ENCODE assay signal across 26 cellular contexts in genomic region chr15:42665827-42666226, GRCh38.
"Had no signal": no experiment of that assay in that cellular context is flagged by ENCODE, and none has a peak within 500 bp of the region (broad histone marks: within the 10 kb centered on the region; RNA-seq: fewer than 3 reads in every experiment).

No MANE protein-coding gene starts in this region.

- H3K4me1 Mint-ChIP-seq: activated CD4-positive, alpha-beta memory T cell treated with anti-CD3 and anti-CD28 coated beads, Interleukin-2, amount 10 ng/mL, durations not matched to agents 7 days and 5 days; activated CD4-positive, alpha-beta T cell treated with anti-CD3 and anti-CD28 coated beads, Interleukin-2, amount 10 ng/mL, durations not matched to agents 7 days and 5 days; activated naive CD4-positive, alpha-beta T cell treated with anti-CD3 and anti-CD28 coated beads, Interleukin-2, amount 10 ng/mL, durations not matched to agents 7 days and 5 days; activated naive CD8-positive, alpha-beta T cell treated with anti-CD3 and anti-CD28 coated beads, Interleukin-2, amount 10 ng/mL, durations not matched to agents 7 days and 5 days had no signal

- H3K36me3 ChIP-seq: breast epithelium, cardiac muscle cell, colonic mucosa had no signal

- H3K36me3 Mint-ChIP-seq: activated naive CD4-positive, alpha-beta T cell treated with anti-CD3 and anti-CD28 coated beads, Interleukin-2, amount 50 U/mL, for 72 hours had no signal

- H3K4me1 ChIP-seq: ascending aorta, breast epithelium, colonic mucosa had no signal

- H3K27ac ChIP-seq: ascending aorta, breast epithelium, cardiac muscle cell, colonic mucosa had no signal

- H3K4me3 Mint-ChIP-seq: activated CD4-positive, alpha-beta memory T cell treated with anti-CD3 and anti-CD28 coated beads, Interleukin-2, amount 10 ng/mL, durations not matched to agents 7 days and 5 days; activated CD4-positive, alpha-beta T cell treated with anti-CD3 and anti-CD28 coated beads, Interleukin-2, amount 10 ng/mL, durations not matched to agents 7 days and 5 days; activated naive CD4-positive, alpha-beta T cell treated with anti-CD3 and anti-CD28 coated beads, Interleukin-2, amount 10 ng/mL, durations not matched to agents 7 days and 5 days; activated naive CD8-positive, alpha-beta T cell treated with anti-CD3 and anti-CD28 coated beads, Interleukin-2, amount 10 ng/mL, durations not matched to agents 7 days and 5 days; activated T-cell treated with anti-CD3 and anti-CD28 coated beads, Interleukin-2, amount 50 U/mL, for 24 hours; activated T-cell treated with anti-CD3 and anti-CD28 coated beads, Interleukin-2, amount 50 U/mL, for 72 hours; brain had no signal

- ATAC-seq: activated naive CD4-positive, alpha-beta T cell treated with anti-CD3 and anti-CD28 coated beads, Interleukin-2, amount 50 U/mL, for 72 hours; activated T-cell treated with anti-CD3 and anti-CD28 coated beads, Interleukin-2, amount 50 U/mL, for 72 hours; esophagus mucosa had no signal

- H3K27me3 ChIP-seq: ascending aorta, breast epithelium, cardiac muscle cell, colonic mucosa had no signal

- DNase-seq: activated CD4-positive, alpha-beta memory T cell treated with anti-CD3 and anti-CD28 coated beads, Interleukin-2, amount 10 ng/mL, durations not matched to agents 7 days and 5 days; activated CD4-positive, alpha-beta T cell treated with anti-CD3 and anti-CD28 coated beads for 1 hour; activated CD4-positive, alpha-beta T cell treated with anti-CD3 and anti-CD28 coated beads for 4 hours; activated CD4-positive, alpha-beta T cell treated with anti-CD3 and anti-CD28 coated beads, Interleukin-2, amount 10 ng/mL, durations not matched to agents 7 days and 5 days; activated CD4-positive, alpha-beta T cell treated with anti-CD3 and anti-CD28 coated beads, Interleukin-2, amount 50 U/mL, for 4 hours; activated CD8-positive, alpha-beta memory T cell treated with anti-CD3 and anti-CD28 coated beads, Interleukin-2, amount 50 U/mL, for 48 hours; activated gamma-delta T cell; activated naive CD4-positive, alpha-beta T cell; activated naive CD4-positive, alpha-beta T cell treated with anti-CD3 and anti-CD28 coated beads, Interleukin-2, amount 10 ng/mL, durations not matched to agents 7 days and 5 days; activated naive CD8-positive, alpha-beta T cell treated with anti-CD3 and anti-CD28 coated beads, Interleukin-2, amount 10 ng/mL, durations not matched to agents 7 days and 5 days; activated T-cell treated with anti-CD3 and anti-CD28 coated beads for 4 hours; activated T-cell treated with anti-CD3 and anti-CD28 coated beads, Interleukin-2, amount 50 U/mL, for 24 hours; activated T-cell treated with anti-CD3 and anti-CD28 coated beads, Interleukin-2, amount 50 U/mL, for 72 hours; central memory CD4-positive, alpha-beta T cell; cerebellar nuclear complex; colonic mucosa; effector CD8-positive, alpha-beta T cell; foreskin fibroblast; hippocampal formation had no signal

- H3K27ac Mint-ChIP-seq: activated CD4-positive, alpha-beta memory T cell treated with anti-CD3 and anti-CD28 coated beads, Interleukin-2, amount 10 ng/mL, durations not matched to agents 7 days and 5 days; activated CD4-positive, alpha-beta T cell treated with anti-CD3 and anti-CD28 coated beads, Interleukin-2, amount 10 ng/mL, durations not matched to agents 7 days and 5 days; activated naive CD4-positive, alpha-beta T cell treated with anti-CD3 and anti-CD28 coated beads, Interleukin-2, amount 10 ng/mL, durations not matched to agents 7 days and 5 days; activated naive CD4-positive, alpha-beta T cell treated with anti-CD3 and anti-CD28 coated beads, Interleukin-2, amount 50 U/mL, for 72 hours; activated naive CD8-positive, alpha-beta T cell treated with anti-CD3 and anti-CD28 coated beads, Interleukin-2, amount 10 ng/mL, durations not matched to agents 7 days and 5 days; activated T-cell treated with anti-CD3 and anti-CD28 coated beads, Interleukin-2, amount 50 U/mL, for 24 hours; activated T-cell treated with anti-CD3 and anti-CD28 coated beads, Interleukin-2, amount 50 U/mL, for 72 hours; brain had no signal

- H3K9me3 ChIP-seq: ascending aorta, breast epithelium, colonic mucosa had no signal

- FAIRE-seq: frontal cortex had no signal

- H3K27me3 Mint-ChIP-seq: activated CD4-positive, alpha-beta memory T cell treated with anti-CD3 and anti-CD28 coated beads, Interleukin-2, amount 10 ng/mL, durations not matched to agents 7 days and 5 days; activated CD4-positive, alpha-beta T cell treated with anti-CD3 and anti-CD28 coated beads, Interleukin-2, amount 10 ng/mL, durations not matched to agents 7 days and 5 days; activated naive CD4-positive, alpha-beta T cell treated with anti-CD3 and anti-CD28 coated beads, Interleukin-2, amount 10 ng/mL, durations not matched to agents 7 days and 5 days; activated naive CD8-positive, alpha-beta T cell treated with anti-CD3 and anti-CD28 coated beads, Interleukin-2, amount 10 ng/mL, durations not matched to agents 7 days and 5 days; activated T-cell treated with anti-CD3 and anti-CD28 coated beads, Interleukin-2, amount 50 U/mL, for 24 hours; brain had no signal

- H3K4me3 ChIP-seq: ascending aorta, breast epithelium, cardiac muscle cell, colonic mucosa had no signal

- H3K9me3 Mint-ChIP-seq: activated CD4-positive, alpha-beta memory T cell treated with anti-CD3 and anti-CD28 coated beads, Interleukin-2, amount 10 ng/mL, durations not matched to agents 7 days and 5 days; activated CD4-positive, alpha-beta T cell treated with anti-CD3 and anti-CD28 coated beads, Interleukin-2, amount 10 ng/mL, durations not matched to agents 7 days and 5 days; activated naive CD4-positive, alpha-beta T cell treated with anti-CD3 and anti-CD28 coated beads, Interleukin-2, amount 10 ng/mL, durations not matched to agents 7 days and 5 days; activated naive CD4-positive, alpha-beta T cell treated with anti-CD3 and anti-CD28 coated beads, Interleukin-2, amount 50 U/mL, for 72 hours; activated naive CD8-positive, alpha-beta T cell treated with anti-CD3 and anti-CD28 coated beads, Interleukin-2, amount 10 ng/mL, durations not matched to agents 7 days and 5 days; activated T-cell treated with anti-CD3 and anti-CD28 coated beads, Interleukin-2, amount 50 U/mL, for 24 hours; activated T-cell treated with anti-CD3 and anti-CD28 coated beads, Interleukin-2, amount 50 U/mL, for 72 hours; brain had no signal
